In the genomic region with DNA sequence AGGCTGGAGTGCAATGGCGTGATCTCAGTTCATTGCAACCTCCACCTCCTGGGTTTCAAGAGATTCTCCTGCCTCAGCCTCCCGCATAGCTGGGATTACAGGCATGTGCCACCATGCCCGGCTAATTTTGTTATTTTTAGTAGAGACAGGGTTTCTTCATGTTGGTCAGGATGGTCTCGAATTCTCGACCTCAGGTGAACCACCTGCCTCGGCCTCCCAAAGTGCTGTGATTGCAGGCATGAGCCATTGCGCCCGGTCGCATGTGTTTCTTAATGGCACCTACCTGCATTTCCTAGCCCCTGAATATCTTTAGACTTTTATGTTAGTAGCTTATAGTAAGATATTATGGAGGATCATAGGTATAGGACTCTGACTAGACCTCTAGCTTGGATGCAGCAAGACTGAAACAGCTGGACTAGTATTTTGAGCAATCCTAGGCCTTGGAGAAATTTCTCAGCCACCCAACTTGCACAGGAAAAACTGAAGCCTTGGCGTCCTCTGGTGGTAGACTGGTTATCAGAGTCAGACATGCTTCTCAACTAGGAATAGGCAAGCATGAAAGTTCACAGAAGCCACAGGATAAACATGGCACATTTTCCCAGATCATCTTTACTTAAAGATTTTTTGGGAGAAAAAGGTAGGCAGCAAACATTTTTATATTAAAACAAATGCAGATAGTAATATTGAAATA, we compare ENCODE assay signal across 9 cellular contexts. TPM values are rescaled to one million over a fixed set of nuclear protein-coding genes. Genes with fewer than 3 reads are reported as not detected.
A peak's percentile ranks its signal among the peaks of the same experiment; 100 is the strongest.
DNase-seq lines count a peak whose midpoint lies in the region; ATAC-seq and TF ChIP-seq lines count a peak whose summit lies in the region.
"Had no signal": no experiment of that assay in that cellular context is flagged by ENCODE, and none has a peak within 500 bp of the region (broad histone marks: within the 10 kb centered on the region; RNA-seq: fewer than 3 reads in every experiment).

No MANE protein-coding gene starts in this region.

- H3K27ac ChIP-seq in SJCRH30, result no peak overlapping the region
- H3K27ac ChIP-seq: BLaER1 had no signal

- H3K9me3 ChIP-seq in SJCRH30 (replicated peaks), result no peaks in the 10 kb centered on the region
- H3K9me3 ChIP-seq: BLaER1 had no signal

- TF ChIP-seq CTCF in fibroblast of pulmonary artery (IDR thresholded peaks at IDR 0.05; ENCODE audit: low read length, missing control alignments), result peak; percentile 98
- no peak for TF ChIP-seq CTCF in omental fat pad (IDR thresholded peaks at IDR 0.05)

- H3K27me3 ChIP-seq in SJCRH30, result no peaks in the 10 kb centered on the region
- H3K27me3 ChIP-seq: BLaER1 had no signal

- ATAC-seq in omental fat pad (ENCODE audit: low FRiP score) (peak; percentile 75), HG03159 (IDR thresholded peaks at IDR 0.05; ENCODE audit: unreplicated experiment) (no peak), HG02759 (IDR thresholded peaks at IDR 0.05; ENCODE audit: unreplicated experiment) (no peak)

- no peak overlapping the region for H3K4me3 ChIP-seq in SJCRH30
- no peak overlapping the region for H3K4me3 ChIP-seq in fibroblast of pulmonary artery (replicated peaks; ENCODE audit: low read depth, low read length)
- H3K4me3 ChIP-seq: BLaER1 had no signal

- peaks cover 9% of the 10 kb centered on the region for H3K36me3 ChIP-seq in SJCRH30

- no peaks in the 10 kb centered on the region for H3K4me1 ChIP-seq in SJCRH30

- DNase-seq in NCI-H1105 treated with DMSO at 0.1 percent for 48 hours (lab: John Stamatoyannopoulos, UW) (peak; percentile 15), NCI-H1105 (lab: John Stamatoyannopoulos, UW) (no peak), HuH-7 (ENCODE audit: low spot score) (peak; percentile 52), SJCRH30 (peak; percentile 47 to 66), fibroblast of pulmonary artery (ENCODE audit: low read depth) (peak; percentile 87), omental fat pad (ENCODE audit: low spot score) (no peak)

RNA-seq across cellular contexts. Expression of gene C1QTNF4, which starts 22.7 kb away (rescaled TPM):
- total RNA-seq in SJCRH30 (2014; rRNA removed; shearing (Covaris generic)), result not detected in 2 replicates
- total RNA-seq in omental fat pad, result 1 to 10 TPM in 3 of 4 donors, under 1 TPM in 1; 0.88 to 3.6 (median 2.1) TPM

RNA-seq across cellular contexts. Expression of gene MTCH2, which starts 25.5 kb away (rescaled TPM):
- total RNA-seq in SJCRH30 (2014; rRNA removed; shearing (Covaris generic)), result 119 TPM in 2 replicates
- 10 to 100 TPM; 38.6 to 68.9 (median 55.6) TPM for total RNA-seq in omental fat pad

RNA-seq across cellular contexts. Expression of gene FAM180B, which starts 30.4 kb away (rescaled TPM):
- total RNA-seq in SJCRH30 (2014; rRNA removed; shearing (Covaris generic)), result 0.16 and 0.43 TPM in 2 replicates
- under 1 TPM in 1 of 4 donors, not detected in 3; 0.48 TPM for total RNA-seq in omental fat pad

RNA-seq across cellular contexts. Expression of gene NDUFS3, which starts 38.0 kb away (rescaled TPM):
- 118 and 135 TPM in 2 replicates for total RNA-seq in SJCRH30 (2014; rRNA removed; shearing (Covaris generic))
- 10 to 100 TPM; 46.4 to 51.9 (median 48.6) TPM for total RNA-seq in omental fat pad

RNA-seq across cellular contexts. Expression of gene KBTBD4, which starts 38.1 kb away (rescaled TPM):
- 19.3 and 22.1 TPM in 2 replicates for total RNA-seq in SJCRH30 (2014; rRNA removed; shearing (Covaris generic))
- total RNA-seq in omental fat pad, result 10 to 100 TPM; 12.4 to 18.7 (median 16.7) TPM

Comparison
In these comparisons a context has a peak if more than half of its experiments do, and no peak if none do; other contexts are left out.
1. DNase-seq: peak in NCI-H1105 treated with DMSO at 0.1 percent for 48 hours (single experiment), HuH-7 (single experiment), SJCRH30 (2 of 2) and fibroblast of pulmonary artery (single experiment); none in NCI-H1105 (single experiment) and omental fat pad (single experiment).